Comparison of ENCODE assay signal across 9 cellular contexts in the genomic region with DNA sequence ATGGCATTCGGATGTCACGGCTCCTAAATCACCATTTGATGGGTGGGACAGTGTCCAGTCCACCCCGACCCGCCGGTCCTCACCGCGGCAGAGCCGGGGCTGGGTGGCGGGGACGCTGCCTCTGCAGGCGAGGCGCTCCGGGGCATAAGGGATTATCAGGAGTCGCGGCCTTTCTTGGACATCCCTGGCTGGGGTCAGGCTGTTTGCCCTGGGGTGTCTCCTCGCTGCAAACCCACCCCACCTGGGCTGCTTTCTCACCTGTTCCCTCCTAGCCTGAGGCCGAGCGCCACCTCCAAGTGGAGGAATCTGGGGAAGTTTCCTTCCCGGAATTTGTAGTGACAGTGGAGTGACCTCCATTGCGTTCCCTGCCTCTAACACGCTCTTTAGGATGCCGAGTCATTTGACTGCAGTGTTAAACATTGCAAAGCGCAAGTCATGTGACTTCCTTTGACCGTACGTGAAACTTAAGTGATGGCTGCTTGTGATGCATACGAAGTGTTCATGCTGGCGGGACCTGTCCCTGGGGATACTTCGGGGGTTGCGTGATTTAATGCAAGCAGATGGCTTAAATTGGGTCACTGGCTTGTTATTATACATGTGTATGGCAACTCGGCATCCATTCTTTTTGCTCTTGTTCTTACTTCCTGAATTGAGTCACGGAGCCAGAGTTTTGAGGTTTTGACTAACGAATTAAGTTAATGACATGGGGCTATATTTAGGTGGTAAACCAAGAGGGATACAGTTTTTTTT. TPM values are rescaled to one million over a fixed set of nuclear protein-coding genes. Genes with fewer than 3 reads are reported as not detected.
DNase-seq lines count a peak whose midpoint lies in the region; ATAC-seq, FAIRE-seq and TF ChIP-seq lines count a peak whose summit lies in the region.
"Had no signal": no experiment of that assay in that cellular context is flagged by ENCODE, and none has a peak within 500 bp of the region (broad histone marks: within the 10 kb centered on the region; RNA-seq: fewer than 3 reads in every experiment).

No MANE protein-coding gene starts in this region.

- H3K56ac ChIP-seq in H1 (replicated peaks; ENCODE audit: insufficient read length, low read depth, low read length) = peak overlapping the region; percentile 24

- H3K9ac ChIP-seq in H1 (replicated peaks in 1 of 4; ENCODE audit: extremely low read depth in 1 of 4, low read depth in 3 of 4, low read length in 3 of 4) = peak overlapping the region in 3 of 4 experiments; percentile 10 to 42 (median 14); a peak in 3 of 7 replicates

- peak overlapping the region; percentile 93 to 98 for H3K4me2 ChIP-seq in H1 (ENCODE audit: insufficient read depth in 1 of 2, low read depth in 2 of 2, low read length in 2 of 2)

- no peaks in the 10 kb centered on the region for H3K9me3 ChIP-seq in H1 (ENCODE audit: insufficient read depth in 2 of 2, low read depth in 1 of 2, low read length in 1 of 2)

- peak in 1 of 2 experiments; percentile 39; a peak in 1 of 3 replicates for TF ChIP-seq POLR2A in H1 (IDR thresholded peaks at IDR 0.05; ENCODE audit: control extremely low read depth in 1 of 2, low read depth in 2 of 2, low read length in 2 of 2)

- CTCF ChIA-PET in activated CD8-positive, alpha-beta T cell treated with anti-CD3 and anti-CD28 coated beads, Interleukin-2, amount 10 ng/mL, durations not matched to agents 7 days and 5 days (lab: Charles Lee) = interaction anchor here (0.8 to 1.1 kb wide), 3 partner anchors 10 to 80 kb away, joined by 3 to 4 read pairs (median 4); partner anchors contain the start of gene HEATR1
- CTCF ChIA-PET in H1 (lab: Charles Lee; ENCODE audit: partially characterized antibody) = no interaction called here

- peaks cover 11% of the 10 kb centered on the region for H3K27me3 Mint-ChIP-seq in activated CD8-positive, alpha-beta T cell treated with anti-CD3 and anti-CD28 coated beads, Interleukin-2, amount 10 ng/mL, durations not matched to agents 7 days and 5 days (ENCODE audit: low read depth)

- H2AFZ ChIP-seq in H1 (ENCODE audit: low read length) = peak overlapping the region; percentile 96

- H4K5ac ChIP-seq in H1 (ENCODE audit: insufficient read length, low read depth, low read length) = peak overlapping the region; percentile 35

- FAIRE-seq in H1 (lab: Jason Lieb, UNC) = peak; percentile 50
- FAIRE-seq: colon had no signal

- no peaks in the 10 kb centered on the region for H3K79me2 ChIP-seq in H1 (ENCODE audit: control insufficient read depth in 1 of 2, insufficient read depth in 2 of 2, low read length in 2 of 2)

- 7% methylated on average over 27 of the region's 32 CpGs; no CpG with 5 or more reads in 1 of the 2 experiments for WGBS in H1 (ENCODE audit: extremely low coverage in 1 of 2, insufficient coverage in 1 of 2, insufficient read length in 1 of 2, insufficient replicate concordance in 2 of 2, low coverage in 1 of 2, low lambda C conversion rate in 2 of 2, missing lambda C conversion rate in 1 of 2), 2 experiments

- peak overlapping the region; percentile 55; the same call in 1 of the 2 replicates for H2BK20ac ChIP-seq in H1 (ENCODE audit: low read length)

- peak; percentile 91 for ATAC-seq in HG03442 (IDR thresholded peaks at IDR 0.05; ENCODE audit: unreplicated experiment)
- peak; percentile 91 for ATAC-seq in activated CD8-positive, alpha-beta T cell treated with anti-CD3 and anti-CD28 coated beads, Interleukin-2, amount 10 ng/mL, durations not matched to agents 7 days and 5 days

- no peak overlapping the region for H2BK120ac ChIP-seq in H1 (replicated peaks; ENCODE audit: low read depth, low read length)

- no peak overlapping the region for H2BK5ac ChIP-seq in H1 (ENCODE audit: low read depth, low read length)

- H3K18ac ChIP-seq in H1 (ENCODE audit: extremely low read depth, low read length) = peak overlapping the region; percentile 83

- H3K79me1 ChIP-seq in H1 (ENCODE audit: low read depth, low read length) = no peaks in the 10 kb centered on the region

- H3K4me1 Mint-ChIP-seq in activated CD8-positive, alpha-beta T cell treated with anti-CD3 and anti-CD28 coated beads, Interleukin-2, amount 10 ng/mL, durations not matched to agents 7 days and 5 days (ENCODE audit: low read depth) = peaks cover 28% of the 10 kb centered on the region

- H3K14ac ChIP-seq in H1 (ENCODE audit: insufficient read length) = no peak overlapping the region

- POLR2A ChIA-PET in activated CD8-positive, alpha-beta T cell treated with anti-CD3 and anti-CD28 coated beads, Interleukin-2, amount 10 ng/mL, durations not matched to agents 7 days and 5 days (lab: Charles Lee) = interaction anchor here (0.9 to 1.2 kb wide), 2 partner anchors 10 to 13 kb away, joined by 4 to 15 read pairs; no protein-coding TSS in a partner anchor
- POLR2A ChIA-PET in H1 (lab: Charles Lee; ENCODE audit: partially characterized antibody) = interaction anchor here (0.8 to 2.0 kb wide), 3 partner anchors 11 to 15 kb away, joined by 3 to 5 read pairs (median 3); no protein-coding TSS in a partner anchor

- H3K27me3 ChIP-seq in H1 (replicated peaks in 1 of 4; ENCODE audit: control insufficient read depth in 3 of 4, extremely low read depth in 1 of 4, insufficient read depth in 3 of 4, low read length in 3 of 4) = peaks cover 0 to 21% (median 11%) of the 10 kb centered on the region in 4 experiments; a peak in 5 of 7 replicates

- peak overlapping the region; percentile 80 for H3K4me3 Mint-ChIP-seq in activated CD8-positive, alpha-beta T cell treated with anti-CD3 and anti-CD28 coated beads, Interleukin-2, amount 10 ng/mL, durations not matched to agents 7 days and 5 days

- no peak for TF ChIP-seq EP300 in H1 (IDR thresholded peaks at IDR 0.05; ENCODE audit: borderline replicate concordance in 1 of 2, low read depth in 2 of 2, low read length in 2 of 2)

- H4K8ac ChIP-seq in H1 (ENCODE audit: extremely low read depth, insufficient read depth, low read length) = peak overlapping the region; percentile 87; the same call in 1 of the 2 replicates

- peaks cover 12% of the 10 kb centered on the region for H3K23me2 ChIP-seq in H1 (ENCODE audit: low read depth, low read length)

- peak overlapping the region; percentile 0; the same call in 1 of the 2 replicates for H2BK15ac ChIP-seq in H1 (ENCODE audit: low read length)

- peak overlapping the region; percentile 23 for H3K4ac ChIP-seq in H1 (replicated peaks; ENCODE audit: insufficient read length, low read depth, low read length)

- no peak overlapping the region for H2AK5ac ChIP-seq in H1 (ENCODE audit: low read depth, low read length)

- peak overlapping the region; percentile 44 for H4K91ac ChIP-seq in H1 (replicated peaks; ENCODE audit: insufficient read length, low read length)

- no peak overlapping the region for H3K23ac ChIP-seq in H1 (ENCODE audit: insufficient read length)

- H3K27ac ChIP-seq in C4-2B (peak overlapping the region; percentile 95), H1 (ENCODE audit: low read depth, low read length) (no peak overlapping the region)

- H3K9me3 Mint-ChIP-seq in activated CD8-positive, alpha-beta T cell treated with anti-CD3 and anti-CD28 coated beads, Interleukin-2, amount 10 ng/mL, durations not matched to agents 7 days and 5 days (ENCODE audit: insufficient read depth) = no peaks in the 10 kb centered on the region

- H3K27ac Mint-ChIP-seq in activated CD8-positive, alpha-beta T cell treated with anti-CD3 and anti-CD28 coated beads, Interleukin-2, amount 10 ng/mL, durations not matched to agents 7 days and 5 days = peak overlapping the region; percentile 93

- TF ChIP-seq CTCF in C4-2B (conservative IDR thresholded peaks at IDR 0.05) = no peak
- no peak for TF ChIP-seq CTCF in H1 (IDR thresholded peaks at IDR 0.05; ENCODE audit: control extremely low read depth in 1 of 3, insufficient read depth in 1 of 3, low read depth in 1 of 3, low read length in 3 of 3)

- DNase-seq in GM19240 (ENCODE audit: insufficient read length, low spot score) (peak; percentile 43), NCI-H748 (lab: John Stamatoyannopoulos, UW; ENCODE audit: unreplicated experiment) (peak; percentile 78), H1 (ENCODE audit: low read depth in 1 of 2, low spot score in 2 of 2) (peak in 1 of 2 experiments; percentile 67), medulla oblongata (ENCODE audit: extremely low spot score) (peak; percentile 81)
- peak; percentile 77 for DNase-seq in activated CD8-positive, alpha-beta T cell treated with anti-CD3 and anti-CD28 coated beads, Interleukin-2, amount 10 ng/mL, durations not matched to agents 7 days and 5 days
- peak; percentile 17 for DNase-seq in stimulated activated CD8-positive, alpha-beta memory T cell treated with anti-CD3 and anti-CD28 coated beads, Interleukin-15, amount 100 ng/mL, for 24 hours (ENCODE audit: low read depth)

- H3K36me3 Mint-ChIP-seq in activated CD8-positive, alpha-beta T cell treated with anti-CD3 and anti-CD28 coated beads, Interleukin-2, amount 10 ng/mL, durations not matched to agents 7 days and 5 days (ENCODE audit: low read depth) = peaks cover 25% of the 10 kb centered on the region

- no peaks in the 10 kb centered on the region for H3K36me3 ChIP-seq in H1 (ENCODE audit: control insufficient read depth in 2 of 4, insufficient read depth in 4 of 4, low read length in 3 of 4)

- H2BK12ac ChIP-seq in H1 (ENCODE audit: low read depth, low read length) = no peak overlapping the region

- H3K4me3 ChIP-seq in H1 (ENCODE audit: extremely low read depth in 1 of 4, insufficient read depth in 2 of 4, low read depth in 3 of 4, low read length in 4 of 4) = peak overlapping the region; percentile 67 to 83 (median 76)

- TF ChIP-seq RAD21 in H1 (IDR thresholded peaks at IDR 0.05 in 1 of 2, conservative IDR thresholded peaks at IDR 0.05 in 1 of 2; ENCODE audit: low read depth in 2 of 2, low read length in 2 of 2) = no peak

- no peaks in the 10 kb centered on the region for H4K20me1 ChIP-seq in H1 (replicated peaks in 1 of 2; ENCODE audit: control insufficient read depth in 1 of 2, insufficient read depth in 2 of 2, low read length in 2 of 2)

- no peaks in the 10 kb centered on the region; a peak in 3 of 7 replicates for H3K4me1 ChIP-seq in H1 (replicated peaks in 1 of 4; ENCODE audit: control insufficient read depth in 3 of 4, insufficient read depth in 4 of 4, low read length in 3 of 4)

TF ChIP-seq in H1, 55 proteins besides CTCF, POLR2A, EP300 and RAD21 (continues in another document):
- TF ChIP-seq BRCA1 (IDR thresholded peaks at IDR 0.05; ENCODE audit: low read depth, low read length) (no peak), SIX5 (IDR thresholded peaks at IDR 0.05; ENCODE audit: low read depth, low read length) (no peak)

RNA-seq across cellular contexts. Expression of gene LGALS8, which starts 0.5 kb away (rescaled TPM):
- total RNA-seq in activated CD8-positive, alpha-beta T cell treated with anti-CD3 and anti-CD28 coated beads, Interleukin-2, amount 10 ng/mL, durations not matched to agents 7 days and 5 days = 10 to 100 TPM; 75.5 to 77.8 TPM
- total RNA-seq in H1 (2021; fragmentation: NEBNext Ultra II Directional; extraction: Animal tissue kit (Norgen Biotek cat#: 25700)) = 11.6 and 15.3 TPM in 2 replicates
- polyA plus RNA-seq in H1 (2011; rRNA removed) = 5.5 and 7.2 TPM in 2 replicates
- polyA plus RNA-seq in H1 (2011; cell fraction: cytosol; rRNA removed) = 7.7 TPM
- 11.1 TPM for polyA plus RNA-seq in H1 (2011; cell fraction: nucleus; rRNA removed)
- 7.9 to 15.3 TPM (median 11.2 TPM) in 4 replicates for polyA plus RNA-seq in H1 (2012, experiment 1 of 2)
- 0.43 TPM for polyA plus RNA-seq in H1 (2012, experiment 2 of 2)
- polyA plus RNA-seq in H1 (2013, experiment 1 of 2) = 10.1 TPM
- 9.4 TPM for polyA plus RNA-seq in H1 (2013, experiment 2 of 2)
- polyA minus RNA-seq in H1 (2011; rRNA and poly(A)+ RNA removed) = 8.0 and 12.0 TPM in 2 replicates
- polyA minus RNA-seq in H1 (2011; cell fraction: cytosol; rRNA and poly(A)+ RNA removed) = 8.8 TPM
- polyA minus RNA-seq in H1 (2011; cell fraction: nucleus; rRNA and poly(A)+ RNA removed) = 26.1 TPM
